Comparison of ENCODE assay signal across 14 cellular contexts in the genomic region with DNA sequence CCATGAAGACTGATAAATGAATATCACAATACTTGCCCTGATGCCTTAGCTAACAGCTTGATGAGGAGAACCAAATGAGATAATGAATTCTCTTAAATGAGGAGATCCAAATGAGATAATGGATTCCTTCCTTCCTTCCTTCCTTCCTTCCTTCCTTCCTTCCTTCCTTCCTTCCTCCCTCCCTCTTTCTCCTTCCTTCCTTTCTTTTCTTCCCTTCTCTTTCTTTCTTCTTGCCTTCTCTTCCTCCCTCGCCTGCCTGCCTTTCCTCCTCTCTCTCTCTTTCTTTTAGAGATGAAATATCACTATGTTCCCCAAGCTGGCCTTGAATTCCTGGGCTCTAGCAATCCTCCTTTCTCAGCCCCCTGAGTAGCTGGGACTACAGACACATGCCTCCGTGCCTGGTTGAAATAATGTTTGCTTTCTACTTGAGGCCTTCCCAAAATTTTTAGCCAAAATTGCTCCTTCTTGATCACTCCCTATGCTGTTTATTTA. TPM values are rescaled to one million over a fixed set of nuclear protein-coding genes. Genes with fewer than 3 reads are reported as not detected.
A peak's percentile ranks its signal among the peaks of the same experiment; 100 is the strongest.
DNase-seq lines count a peak whose midpoint lies in the region; ATAC-seq, FAIRE-seq and TF ChIP-seq lines count a peak whose summit lies in the region.
"Had no signal": no experiment of that assay in that cellular context is flagged by ENCODE, and none has a peak within 500 bp of the region (broad histone marks: within the 10 kb centered on the region; RNA-seq: fewer than 3 reads in every experiment).

No MANE protein-coding gene starts in this region.

- FAIRE-seq in pancreas (lab: Jason Lieb, UNC) = no peak
- FAIRE-seq: H54 had no signal

- 78 to 88% methylated on average over 2 of the region's 2 CpGs for WGBS in pancreas, 2 donors

- peak overlapping the region; percentile 66 for H3K27ac Mint-ChIP-seq in activated T-cell treated with anti-CD3 and anti-CD28 coated beads, Interleukin-2, amount 50 U/mL, for 72 hours
- peak overlapping the region; percentile 13 for H3K27ac Mint-ChIP-seq in glutamatergic neuron (ENCODE audit: unreplicated experiment)

- H3K27ac ChIP-seq in angular gyrus (ENCODE audit: low read depth, low read length) (peak overlapping the region; percentile 44), temporal lobe (ENCODE audit: low read depth, low read length) (peak overlapping the region; percentile 69), pancreas (peak overlapping the region in 2 of 4 donors; percentile 29 to 45)
- H3K27ac ChIP-seq: 22Rv1, BLaER1 had no signal

- intact Hi-C loops in pancreas (cut with DNase I) = no loop called here

- H3K27me3 Mint-ChIP-seq in activated T-cell treated with anti-CD3 and anti-CD28 coated beads, Interleukin-2, amount 50 U/mL, for 72 hours (ENCODE audit: low read depth) = no peaks in the 10 kb centered on the region
- no peaks in the 10 kb centered on the region for H3K27me3 Mint-ChIP-seq in activated T-cell treated with anti-CD3 and anti-CD28 coated beads, Interleukin-2, amount 50 U/mL, for 4 hours (ENCODE audit: low read depth)
- peaks cover 3% of the 10 kb centered on the region for H3K27me3 Mint-ChIP-seq in glutamatergic neuron (ENCODE audit: unreplicated experiment)

- H3K9me3 ChIP-seq in pancreas = no peaks in the 10 kb centered on the region
- H3K9me3 ChIP-seq: BLaER1 had no signal

- peaks cover 22% of the 10 kb centered on the region for H3K4me1 Mint-ChIP-seq in activated T-cell treated with anti-CD3 and anti-CD28 coated beads, Interleukin-2, amount 50 U/mL, for 72 hours (ENCODE audit: low read depth)
- H3K4me1 Mint-ChIP-seq in activated T-cell treated with anti-CD3 and anti-CD28 coated beads, Interleukin-2, amount 50 U/mL, for 4 hours (ENCODE audit: low read depth) = peaks cover 17% of the 10 kb centered on the region
- H3K4me1 Mint-ChIP-seq in glutamatergic neuron (ENCODE audit: low read depth, unreplicated experiment) = peaks cover 45% of the 10 kb centered on the region

- H3K4me1 ChIP-seq in pancreas = peaks cover 10 to 23% (median 20%) of the 10 kb centered on the region in 3 donors

- no peaks in the 10 kb centered on the region for H3K27me3 ChIP-seq in pancreas

- H3K9me3 Mint-ChIP-seq in activated T-cell treated with anti-CD3 and anti-CD28 coated beads, Interleukin-2, amount 50 U/mL, for 72 hours = no peaks in the 10 kb centered on the region
- H3K9me3 Mint-ChIP-seq in activated T-cell treated with anti-CD3 and anti-CD28 coated beads, Interleukin-2, amount 50 U/mL, for 4 hours = no peaks in the 10 kb centered on the region
- peaks cover 9% of the 10 kb centered on the region for H3K9me3 Mint-ChIP-seq in glutamatergic neuron (ENCODE audit: unreplicated experiment)
- H3K9me3 Mint-ChIP-seq: CD8-positive, alpha-beta memory T cell had no signal

- TF ChIP-seq CTCF in glutamatergic neuron (IDR thresholded peaks at IDR 0.05; ENCODE audit: partially characterized antibody, unreplicated experiment) = no peak
- TF ChIP-seq CTCF in pancreas (IDR thresholded peaks at IDR 0.05) = no peak

- DNase-seq in activated T-cell treated with anti-CD3 and anti-CD28 coated beads, Interleukin-2, amount 50 U/mL, for 72 hours = no peak
- no peak for DNase-seq in activated T-cell treated with anti-CD3 and anti-CD28 coated beads, Interleukin-2, amount 50 U/mL, for 4 hours
- DNase-seq in glutamatergic neuron = no peak
- DNase-seq in SW 1271 (lab: John Stamatoyannopoulos, UW) = no peak
- no peak for DNase-seq in pancreas
- no peak for DNase-seq in COR-L47 (lab: John Stamatoyannopoulos, UW)
- DNase-seq: AML-193; CD8-positive, alpha-beta memory T cell; DMS53 had no signal

- no peaks in the 10 kb centered on the region for H3K36me3 Mint-ChIP-seq in activated T-cell treated with anti-CD3 and anti-CD28 coated beads, Interleukin-2, amount 50 U/mL, for 72 hours (ENCODE audit: insufficient read depth in 2 of 2)
- no peaks in the 10 kb centered on the region for H3K36me3 Mint-ChIP-seq in activated T-cell treated with anti-CD3 and anti-CD28 coated beads, Interleukin-2, amount 50 U/mL, for 4 hours (ENCODE audit: insufficient read depth)
- no peaks in the 10 kb centered on the region for H3K36me3 Mint-ChIP-seq in glutamatergic neuron (ENCODE audit: unreplicated experiment)

- H3K4me3 Mint-ChIP-seq in activated T-cell treated with anti-CD3 and anti-CD28 coated beads, Interleukin-2, amount 50 U/mL, for 72 hours = no peak overlapping the region
- H3K4me3 Mint-ChIP-seq in activated T-cell treated with anti-CD3 and anti-CD28 coated beads, Interleukin-2, amount 50 U/mL, for 4 hours = no peak overlapping the region
- no peak overlapping the region for H3K4me3 Mint-ChIP-seq in glutamatergic neuron (ENCODE audit: unreplicated experiment)

- no peaks in the 10 kb centered on the region for H3K36me3 ChIP-seq in pancreas
- H3K36me3 ChIP-seq: BLaER1 had no signal

- no peak overlapping the region for H3K4me3 ChIP-seq in pancreas
- H3K4me3 ChIP-seq: BLaER1 had no signal

- no peak for ATAC-seq in activated T-cell treated with anti-CD3 and anti-CD28 coated beads, Interleukin-2, amount 50 U/mL, for 72 hours (replicated peaks in 1 of 2)
- no peak for ATAC-seq in activated T-cell treated with anti-CD3 and anti-CD28 coated beads, Interleukin-2, amount 50 U/mL, for 4 hours
- no peak for ATAC-seq in pancreas

RNA-seq across cellular contexts. Expression of a gene that starts 4.0 kb away (rescaled TPM):
- 10 to 100 TPM; 24.6 to 24.8 TPM for total RNA-seq in activated T-cell treated with anti-CD3 and anti-CD28 coated beads, Interleukin-2, amount 50 U/mL, for 72 hours
- 10 to 100 TPM; 20.8 to 23.0 (median 22.0) TPM for total RNA-seq in activated T-cell treated with anti-CD3 and anti-CD28 coated beads, Interleukin-2, amount 50 U/mL, for 4 hours
- total RNA-seq in glutamatergic neuron (ENCODE audit: unreplicated experiment) (120 TPM), temporal lobe (289 TPM), pancreas (10 to 100 TPM in 3 of 6 donors, 1 to 10 TPM in 3; 7.0 to 13.7 (median 10.5) TPM)
- 1 to 10 TPM; 4.8 to 6.6 TPM for polyA plus RNA-seq in pancreas
